In the genomic region with DNA sequence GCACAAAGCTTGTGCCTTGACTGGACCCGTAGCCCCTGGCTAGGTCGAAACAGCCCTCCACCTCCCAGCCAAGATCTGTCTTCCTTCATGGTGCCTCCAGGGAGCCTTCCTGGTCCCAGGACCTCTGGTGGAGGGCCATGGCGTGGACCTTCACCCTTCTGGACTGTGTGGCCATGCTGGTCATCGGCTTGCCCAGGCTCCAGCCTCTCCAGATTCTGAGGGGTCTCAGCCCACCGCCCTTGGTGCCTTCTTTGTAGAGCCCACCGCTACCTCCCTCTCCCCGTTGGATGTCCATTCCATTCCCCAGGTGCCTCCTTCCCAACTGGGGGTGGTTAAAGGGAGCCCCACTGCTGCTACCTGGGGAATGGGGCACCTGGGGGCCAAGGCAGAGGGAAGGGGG, we compare ENCODE assay signal across 15 cellular contexts. TPM values are rescaled to one million over a fixed set of nuclear protein-coding genes. Genes with fewer than 3 reads are reported as not detected.
A peak's percentile ranks its signal among the peaks of the same experiment; 100 is the strongest.
DNase-seq lines count a peak whose midpoint lies in the region; ATAC-seq and TF ChIP-seq lines count a peak whose summit lies in the region.
"Had no signal": no experiment of that assay in that cellular context is flagged by ENCODE, and none has a peak within 500 bp of the region (broad histone marks: within the 10 kb centered on the region; RNA-seq: fewer than 3 reads in every experiment).

No MANE protein-coding gene starts in this region.

- 75 to 83% (median 79%) methylated on average over 7 of the region's 7 CpGs for WGBS in psoas muscle, 3 donors

- H3K27ac ChIP-seq in dorsolateral prefrontal cortex (peak overlapping the region in 48 of 59 donors; percentile 1 to 98 (median 92)), psoas muscle (peak overlapping the region; percentile 83)
- H3K27ac ChIP-seq: esophagus squamous epithelium, prostate gland, vagina, WERI-Rb-1 had no signal

- CTCF ChIA-PET in activated CD4-positive, alpha-beta T cell treated with anti-CD3 and anti-CD28 coated beads, Interleukin-2, amount 10 ng/mL, durations not matched to agents 7 days and 5 days (lab: Charles Lee) = interaction anchor here (0.7 to 2.3 kb wide), 17 partner anchors 10 to 407 kb away, joined by 3 to 8 read pairs (median 4); partner anchors contain the start of gene LCAT

- DNase-seq in activated CD4-positive, alpha-beta T cell treated with anti-CD3 and anti-CD28 coated beads, Interleukin-2, amount 10 ng/mL, durations not matched to agents 7 days and 5 days = no peak
- no peak for DNase-seq in activated CD4-positive, alpha-beta T cell treated with anti-CD3 and anti-CD28 coated beads, Interleukin-2, amount 50 U/mL, for 4 hours
- DNase-seq in dorsolateral prefrontal cortex (no peak), psoas muscle (no peak), NCI-H82 treated with DMSO at 0.1 percent for 48 hours (lab: John Stamatoyannopoulos, UW; ENCODE audit: unreplicated experiment) (no peak), COLO829 (ENCODE audit: low spot score) (no peak)
- DNase-seq: esophagus squamous epithelium had no signal

- H3K27ac Mint-ChIP-seq in activated CD4-positive, alpha-beta T cell treated with anti-CD3 and anti-CD28 coated beads, Interleukin-2, amount 10 ng/mL, durations not matched to agents 7 days and 5 days = peak overlapping the region; percentile 60
- H3K27ac Mint-ChIP-seq in IgD-negative memory B cell = peak overlapping the region in 2 of 3 donors; percentile 36 to 62
- H3K27ac Mint-ChIP-seq: CD8-positive, alpha-beta T cell; natural killer cell treated with Interleukin-12 subunit alpha and Interleukin-12 subunit beta and Interleukin-15 and Interleukin-18, amount 100 ng/mL, for 72 hours had no signal

- peaks cover 0 to 40% of the 10 kb centered on the region in 2 donors for H3K36me3 ChIP-seq in psoas muscle (ENCODE audit: insufficient read depth in 1 of 2, low read depth in 1 of 2)
- H3K36me3 ChIP-seq: prostate gland had no signal

- no peaks in the 10 kb centered on the region for H3K9me3 Mint-ChIP-seq in activated CD4-positive, alpha-beta T cell treated with anti-CD3 and anti-CD28 coated beads, Interleukin-2, amount 10 ng/mL, durations not matched to agents 7 days and 5 days
- no peaks in the 10 kb centered on the region for H3K9me3 Mint-ChIP-seq in IgD-negative memory B cell
- H3K9me3 Mint-ChIP-seq: CD8-positive, alpha-beta T cell; central memory CD8-positive, alpha-beta T cell; natural killer cell treated with Interleukin-12 subunit alpha and Interleukin-12 subunit beta and Interleukin-15 and Interleukin-18, amount 100 ng/mL, for 72 hours had no signal

- H3K4me3 ChIP-seq in dorsolateral prefrontal cortex (no peak overlapping the region), psoas muscle (no peak overlapping the region)
- H3K4me3 ChIP-seq: esophagus squamous epithelium, prostate gland, vagina had no signal

- H3K9me3 ChIP-seq in psoas muscle = no peaks in the 10 kb centered on the region
- H3K9me3 ChIP-seq: esophagus squamous epithelium, prostate gland, vagina had no signal

- POLR2A ChIA-PET in activated CD4-positive, alpha-beta T cell treated with anti-CD3 and anti-CD28 coated beads, Interleukin-2, amount 10 ng/mL, durations not matched to agents 7 days and 5 days (lab: Charles Lee) = no interaction called here

- TF ChIP-seq CTCF in dorsolateral prefrontal cortex (IDR thresholded peaks at IDR 0.05 in 54 of 56, conservative IDR thresholded peaks at IDR 0.05 in 2 of 56; ENCODE audit: low read depth in 1 of 56, partially characterized antibody in 56 of 56) (no peak), psoas muscle (IDR thresholded peaks at IDR 0.05) (no peak)

- no peaks in the 10 kb centered on the region for H3K27me3 Mint-ChIP-seq in activated CD4-positive, alpha-beta T cell treated with anti-CD3 and anti-CD28 coated beads, Interleukin-2, amount 10 ng/mL, durations not matched to agents 7 days and 5 days
- H3K27me3 Mint-ChIP-seq in IgD-negative memory B cell = no peaks in the 10 kb centered on the region
- H3K27me3 Mint-ChIP-seq: central memory CD8-positive, alpha-beta T cell; natural killer cell treated with Interleukin-12 subunit alpha and Interleukin-12 subunit beta and Interleukin-15 and Interleukin-18, amount 100 ng/mL, for 72 hours had no signal

- peaks cover 42% of the 10 kb centered on the region for H3K4me1 ChIP-seq in psoas muscle

- intact Hi-C loops in dorsolateral prefrontal cortex (cut with DNase I) (loop anchor here (1.0 to 10.0 kb wide), 5 partner anchors 45 to 403 kb away; partner anchors contain the start of genes RIPOR1 (in 1 of the 2) and THAP11 (in 1 of the 2)), psoas muscle (cut with DNase I) (loop anchor here (1.0 to 10.0 kb wide), 5 partner anchors 45 to 253 kb away; no protein-coding TSS in a partner anchor)

- H3K36me3 Mint-ChIP-seq in activated CD4-positive, alpha-beta T cell treated with anti-CD3 and anti-CD28 coated beads, Interleukin-2, amount 10 ng/mL, durations not matched to agents 7 days and 5 days (ENCODE audit: low read depth) = peaks cover 17% of the 10 kb centered on the region
- peaks cover 1% of the 10 kb centered on the region for H3K36me3 Mint-ChIP-seq in IgD-negative memory B cell
- H3K36me3 Mint-ChIP-seq: natural killer cell treated with Interleukin-12 subunit alpha and Interleukin-12 subunit beta and Interleukin-15 and Interleukin-18, amount 100 ng/mL, for 72 hours had no signal

- H3K4me3 Mint-ChIP-seq in activated CD4-positive, alpha-beta T cell treated with anti-CD3 and anti-CD28 coated beads, Interleukin-2, amount 10 ng/mL, durations not matched to agents 7 days and 5 days = no peak overlapping the region
- H3K4me3 Mint-ChIP-seq in IgD-negative memory B cell = no peak overlapping the region
- H3K4me3 Mint-ChIP-seq: CD8-positive, alpha-beta T cell; central memory CD8-positive, alpha-beta T cell; natural killer cell treated with Interleukin-12 subunit alpha and Interleukin-12 subunit beta and Interleukin-15 and Interleukin-18, amount 100 ng/mL, for 72 hours had no signal

- ATAC-seq in psoas muscle (no peak), GM19455 (IDR thresholded peaks at IDR 0.05; ENCODE audit: unreplicated experiment) (no peak)

- H3K4me1 Mint-ChIP-seq in activated CD4-positive, alpha-beta T cell treated with anti-CD3 and anti-CD28 coated beads, Interleukin-2, amount 10 ng/mL, durations not matched to agents 7 days and 5 days = no peaks in the 10 kb centered on the region
- H3K4me1 Mint-ChIP-seq in IgD-negative memory B cell = peaks cover 5 to 15% (median 14%) of the 10 kb centered on the region in 3 donors
- H3K4me1 Mint-ChIP-seq: central memory CD8-positive, alpha-beta T cell had no signal

- H3K27me3 ChIP-seq in dorsolateral prefrontal cortex = no peaks in the 10 kb centered on the region
- H3K27me3 ChIP-seq in psoas muscle (ENCODE audit: insufficient read depth in 3 of 3, low read length in 2 of 3) = no peaks in the 10 kb centered on the region
- H3K27me3 ChIP-seq: esophagus squamous epithelium, vagina had no signal

RNA-seq across cellular contexts. Expression of gene CTRL, which starts 3.5 kb away (rescaled TPM):
- 1 to 10 TPM; 7.2 to 9.4 TPM for total RNA-seq in activated CD4-positive, alpha-beta T cell treated with anti-CD3 and anti-CD28 coated beads, Interleukin-2, amount 10 ng/mL, durations not matched to agents 7 days and 5 days
- polyA plus RNA-seq in IgD-negative memory B cell = 2.1 TPM
- 1 to 10 TPM in 110 of 120 experiments, under 1 TPM in 8, not detected in 2; 0.26 to 6.7 (median 2.2) TPM for total RNA-seq in dorsolateral prefrontal cortex
- 1 to 10 TPM in 1 of 4 donors, under 1 TPM in 3; 0.27 to 1.1 (median 0.79) TPM for total RNA-seq in psoas muscle
- polyA plus RNA-seq in psoas muscle = 1 to 10 TPM; 1.1 TPM

RNA-seq across cellular contexts. Expression of gene PSMB10, which starts 8.5 kb away (rescaled TPM):
- 100 to 1,000 TPM; 214 to 288 TPM for total RNA-seq in activated CD4-positive, alpha-beta T cell treated with anti-CD3 and anti-CD28 coated beads, Interleukin-2, amount 10 ng/mL, durations not matched to agents 7 days and 5 days
- polyA plus RNA-seq in IgD-negative memory B cell = 510 TPM
- total RNA-seq in dorsolateral prefrontal cortex = 10 to 100 TPM; 21.1 to 56.9 (median 38.9) TPM
- total RNA-seq in psoas muscle = 10 to 100 TPM; 27.6 to 34.7 (median 31.6) TPM
- 10 to 100 TPM; 55.0 to 98.6 (median 67.3) TPM for polyA plus RNA-seq in psoas muscle

RNA-seq across cellular contexts. Expression of gene LCAT, which starts 15.8 kb away (rescaled TPM):
- total RNA-seq in activated CD4-positive, alpha-beta T cell treated with anti-CD3 and anti-CD28 coated beads, Interleukin-2, amount 10 ng/mL, durations not matched to agents 7 days and 5 days = 10 to 100 TPM; 12.9 to 15.3 TPM
- polyA plus RNA-seq in IgD-negative memory B cell (0.81 TPM), psoas muscle (1 to 10 TPM; 4.1 to 8.6 (median 4.7) TPM)
- total RNA-seq in dorsolateral prefrontal cortex (10 to 100 TPM in 108 of 120 experiments, 1 to 10 TPM in 12; 5.4 to 42.1 (median 16.4) TPM), psoas muscle (10 to 100 TPM in 2 of 4 donors, 1 to 10 TPM in 2; 5.9 to 15.1 (median 10.2) TPM)

RNA-seq across cellular contexts. Expression of gene PSKH1, which starts 35.1 kb away (rescaled TPM):
- total RNA-seq in activated CD4-positive, alpha-beta T cell treated with anti-CD3 and anti-CD28 coated beads, Interleukin-2, amount 10 ng/mL, durations not matched to agents 7 days and 5 days = 10 to 100 TPM; 21.3 to 21.5 TPM
- polyA plus RNA-seq in IgD-negative memory B cell = 22.4 TPM
- total RNA-seq in dorsolateral prefrontal cortex = 10 to 100 TPM; 10.9 to 28.1 (median 18.3) TPM
- 10 to 100 TPM; 11.3 to 18.8 (median 16.4) TPM for total RNA-seq in psoas muscle
- 10 to 100 TPM in 2 of 3 donors, 1 to 10 TPM in 1; 9.6 to 16.9 (median 11.0) TPM for polyA plus RNA-seq in psoas muscle

RNA-seq across cellular contexts. Expression of gene SLC12A4, which starts 40.3 kb away (rescaled TPM):
- total RNA-seq in activated CD4-positive, alpha-beta T cell treated with anti-CD3 and anti-CD28 coated beads, Interleukin-2, amount 10 ng/mL, durations not matched to agents 7 days and 5 days = 10 to 100 TPM; 27.1 to 29.5 TPM
- polyA plus RNA-seq in IgD-negative memory B cell = 3.9 TPM
- total RNA-seq in dorsolateral prefrontal cortex = 10 to 100 TPM; 12.2 to 79.2 (median 26.9) TPM
- 10 to 100 TPM; 24.1 to 89.5 (median 34.9) TPM for total RNA-seq in psoas muscle
- 10 to 100 TPM; 18.3 to 34.8 (median 26.0) TPM for polyA plus RNA-seq in psoas muscle
